11 cellular contexts compared by ENCODE assay signal in genomic region chrY:18669790-18670189, GRCh38.
A peak's percentile ranks its signal among the peaks of the same experiment; 100 is the strongest.
DNase-seq lines count a peak whose midpoint lies in the region; ATAC-seq, FAIRE-seq and TF ChIP-seq lines count a peak whose summit lies in the region.
"Had no signal": no experiment of that assay in that cellular context is flagged by ENCODE, and none has a peak within 500 bp of the region (broad histone marks: within the 10 kb centered on the region; RNA-seq: fewer than 3 reads in every experiment).

No MANE protein-coding gene starts in this region.

- H3K9me3 ChIP-seq in liver (ENCODE audit: control insufficient read depth in 4 of 4, low read length in 3 of 4), result no peaks in the 10 kb centered on the region

- TF ChIP-seq CTCF in liver (IDR thresholded peaks at IDR 0.05; ENCODE audit: low read depth, low read length, missing input control), result peak; percentile 9

- DNase-seq in NCI-H2107 (lab: John Stamatoyannopoulos, UW) (peak; percentile 16), NCI-H2107 treated with DMSO at 0.1 percent for 48 hours (lab: John Stamatoyannopoulos, UW; ENCODE audit: unreplicated experiment) (no peak), GM12891 (ENCODE audit: insufficient read length, low spot score) (peak; percentile 4), DMS153 (lab: John Stamatoyannopoulos, UW) (no peak), NCI-H1930 (lab: John Stamatoyannopoulos, UW) (no peak)
- peak; percentile 0 to 4 for DNase-seq in activated CD4-positive, alpha-beta T cell treated with anti-CD3 and anti-CD28 coated beads, Interleukin-2, amount 50 U/mL, for 48 hours
- DNase-seq: activated CD4-positive, CD25-positive, alpha-beta regulatory T cell treated with anti-CD3 and anti-CD28 coated beads, Interleukin-2, amount 50 U/mL, for 72 hours; SHP77 treated with DMSO at 0.1 percent for 48 hours had no signal

- TF ChIP-seq RAD21 in liver (IDR thresholded peaks at IDR 0.05), result peak in 1 of 2 donors; percentile 57

- no peak for TF ChIP-seq POLR2A in GM12891 (IDR thresholded peaks at IDR 0.05; ENCODE audit: low read depth, low read length)

- H3K36me3 ChIP-seq in liver (ENCODE audit: control insufficient read depth in 4 of 4, insufficient read depth in 3 of 4, low read depth in 1 of 4, low read length in 3 of 4), result no peaks in the 10 kb centered on the region

- no peak overlapping the region for H3K4me3 ChIP-seq in liver (ENCODE audit: low read depth in 1 of 3, low read length in 3 of 3)

- no peak for ATAC-seq in HG02610 (IDR thresholded peaks at IDR 0.05; ENCODE audit: unreplicated experiment)

- H3K27me3 ChIP-seq in liver (ENCODE audit: control insufficient read depth in 4 of 4, insufficient read depth in 4 of 4, low read length in 3 of 4), result no peaks in the 10 kb centered on the region

- H3K27ac ChIP-seq in liver (ENCODE audit: low read depth in 1 of 2, low read length in 2 of 2), result no peak overlapping the region
- H3K27ac ChIP-seq: epithelial cell of prostate had no signal

- H3K4me1 ChIP-seq in liver (ENCODE audit: control insufficient read depth in 4 of 4, insufficient read depth in 4 of 4, low read length in 3 of 4), result no peaks in the 10 kb centered on the region

- FAIRE-seq in GM12891 (lab: Jason Lieb, UNC), result no peak

- 24% methylated on average over 6 of the region's 6 CpGs for WGBS in liver

- no peak overlapping the region for H3K9ac ChIP-seq in liver (ENCODE audit: low read depth in 1 of 2, low read length in 2 of 2)

TF ChIP-seq in GM12891, 5 proteins besides CTCF, POLR2A, EP300 and RAD21:
- TF ChIP-seq PAX5 (IDR thresholded peaks at IDR 0.05; ENCODE audit: insufficient read depth, low read length, severe bottlenecking) (no peak), TAF1 (IDR thresholded peaks at IDR 0.05; ENCODE audit: low read depth, low read length) (no peak), POLR2AphosphoS5 (IDR thresholded peaks at IDR 0.05; ENCODE audit: low read depth, low read length) (no peak), SPI1 (IDR thresholded peaks at IDR 0.05; ENCODE audit: low read depth, low read length) (no peak), POU2F2 (IDR thresholded peaks at IDR 0.05; ENCODE audit: low read depth, low read length) (no peak)

TF ChIP-seq in liver, 16 proteins besides CTCF, POLR2A, EP300 and RAD21:
- TF ChIP-seq, protein P1, sequence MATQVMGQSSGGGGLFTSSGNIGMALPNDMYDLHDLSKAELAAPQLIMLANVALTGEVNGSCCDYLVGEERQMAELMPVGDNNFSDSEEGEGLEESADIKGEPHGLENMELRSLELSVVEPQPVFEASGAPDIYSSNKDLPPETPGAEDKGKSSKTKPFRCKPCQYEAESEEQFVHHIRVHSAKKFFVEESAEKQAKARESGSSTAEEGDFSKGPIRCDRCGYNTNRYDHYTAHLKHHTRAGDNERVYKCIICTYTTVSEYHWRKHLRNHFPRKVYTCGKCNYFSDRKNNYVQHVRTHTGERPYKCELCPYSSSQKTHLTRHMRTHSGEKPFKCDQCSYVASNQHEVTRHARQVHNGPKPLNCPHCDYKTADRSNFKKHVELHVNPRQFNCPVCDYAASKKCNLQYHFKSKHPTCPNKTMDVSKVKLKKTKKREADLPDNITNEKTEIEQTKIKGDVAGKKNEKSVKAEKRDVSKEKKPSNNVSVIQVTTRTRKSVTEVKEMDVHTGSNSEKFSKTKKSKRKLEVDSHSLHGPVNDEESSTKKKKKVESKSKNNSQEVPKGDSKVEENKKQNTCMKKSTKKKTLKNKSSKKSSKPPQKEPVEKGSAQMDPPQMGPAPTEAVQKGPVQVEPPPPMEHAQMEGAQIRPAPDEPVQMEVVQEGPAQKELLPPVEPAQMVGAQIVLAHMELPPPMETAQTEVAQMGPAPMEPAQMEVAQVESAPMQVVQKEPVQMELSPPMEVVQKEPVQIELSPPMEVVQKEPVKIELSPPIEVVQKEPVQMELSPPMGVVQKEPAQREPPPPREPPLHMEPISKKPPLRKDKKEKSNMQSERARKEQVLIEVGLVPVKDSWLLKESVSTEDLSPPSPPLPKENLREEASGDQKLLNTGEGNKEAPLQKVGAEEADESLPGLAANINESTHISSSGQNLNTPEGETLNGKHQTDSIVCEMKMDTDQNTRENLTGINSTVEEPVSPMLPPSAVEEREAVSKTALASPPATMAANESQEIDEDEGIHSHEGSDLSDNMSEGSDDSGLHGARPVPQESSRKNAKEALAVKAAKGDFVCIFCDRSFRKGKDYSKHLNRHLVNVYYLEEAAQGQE (IDR thresholded peaks at IDR 0.05), result no peak
- no peak for TF ChIP-seq NR2F2 (IDR thresholded peaks at IDR 0.05)
- no peak for TF ChIP-seq MAX (IDR thresholded peaks at IDR 0.05)
- TF ChIP-seq FOXA1 (IDR thresholded peaks at IDR 0.05), result no peak
- TF ChIP-seq EGR1 (IDR thresholded peaks at IDR 0.05; ENCODE audit: low read depth in 2 of 2), result no peak
- TF ChIP-seq SP1 (IDR thresholded peaks at IDR 0.05), result no peak
- no peak for TF ChIP-seq YY1 (IDR thresholded peaks at IDR 0.05)
- no peak for TF ChIP-seq JUND (IDR thresholded peaks at IDR 0.05)
- TF ChIP-seq, protein P2, sequence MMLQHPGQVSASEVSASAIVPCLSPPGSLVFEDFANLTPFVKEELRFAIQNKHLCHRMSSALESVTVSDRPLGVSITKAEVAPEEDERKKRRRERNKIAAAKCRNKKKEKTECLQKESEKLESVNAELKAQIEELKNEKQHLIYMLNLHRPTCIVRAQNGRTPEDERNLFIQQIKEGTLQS (IDR thresholded peaks at IDR 0.05), result no peak
- TF ChIP-seq HNF4G (IDR thresholded peaks at IDR 0.05), result no peak
- no peak for TF ChIP-seq GABPA (IDR thresholded peaks at IDR 0.05 in 1 of 2, conservative IDR thresholded peaks at IDR 0.05 in 1 of 2)
- no peak for TF ChIP-seq FOXA2 (IDR thresholded peaks at IDR 0.05)
- no peak for TF ChIP-seq TAF1 (conservative IDR thresholded peaks at IDR 0.05)
- TF ChIP-seq RXRA (IDR thresholded peaks at IDR 0.05), result no peak
- TF ChIP-seq, protein P3, sequence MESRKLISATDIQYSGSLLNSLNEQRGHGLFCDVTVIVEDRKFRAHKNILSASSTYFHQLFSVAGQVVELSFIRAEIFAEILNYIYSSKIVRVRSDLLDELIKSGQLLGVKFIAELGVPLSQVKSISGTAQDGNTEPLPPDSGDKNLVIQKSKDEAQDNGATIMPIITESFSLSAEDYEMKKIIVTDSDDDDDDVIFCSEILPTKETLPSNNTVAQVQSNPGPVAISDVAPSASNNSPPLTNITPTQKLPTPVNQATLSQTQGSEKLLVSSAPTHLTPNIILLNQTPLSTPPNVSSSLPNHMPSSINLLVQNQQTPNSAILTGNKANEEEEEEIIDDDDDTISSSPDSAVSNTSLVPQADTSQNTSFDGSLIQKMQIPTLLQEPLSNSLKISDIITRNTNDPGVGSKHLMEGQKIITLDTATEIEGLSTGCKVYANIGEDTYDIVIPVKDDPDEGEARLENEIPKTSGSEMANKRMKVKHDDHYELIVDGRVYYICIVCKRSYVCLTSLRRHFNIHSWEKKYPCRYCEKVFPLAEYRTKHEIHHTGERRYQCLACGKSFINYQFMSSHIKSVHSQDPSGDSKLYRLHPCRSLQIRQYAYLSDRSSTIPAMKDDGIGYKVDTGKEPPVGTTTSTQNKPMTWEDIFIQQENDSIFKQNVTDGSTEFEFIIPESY (IDR thresholded peaks at IDR 0.05), result no peak
- TF ChIP-seq HNF4A (conservative IDR thresholded peaks at IDR 0.05), result no peak

Comparison
In these comparisons a context has a peak if more than half of its experiments do, and no peak if none do; other contexts are left out.
1. DNase-seq: peak in NCI-H2107 (single experiment), GM12891 (single experiment) and activated CD4-positive, alpha-beta T cell treated with anti-CD3 and anti-CD28 coated beads, Interleukin-2, amount 50 U/mL, for 48 hours (2 of 2); none in NCI-H2107 treated with DMSO at 0.1 percent for 48 hours (single experiment), DMS153 (single experiment) and NCI-H1930 (0 of 2).